ENCODE assay signal across 9 cellular contexts in the genomic region with DNA sequence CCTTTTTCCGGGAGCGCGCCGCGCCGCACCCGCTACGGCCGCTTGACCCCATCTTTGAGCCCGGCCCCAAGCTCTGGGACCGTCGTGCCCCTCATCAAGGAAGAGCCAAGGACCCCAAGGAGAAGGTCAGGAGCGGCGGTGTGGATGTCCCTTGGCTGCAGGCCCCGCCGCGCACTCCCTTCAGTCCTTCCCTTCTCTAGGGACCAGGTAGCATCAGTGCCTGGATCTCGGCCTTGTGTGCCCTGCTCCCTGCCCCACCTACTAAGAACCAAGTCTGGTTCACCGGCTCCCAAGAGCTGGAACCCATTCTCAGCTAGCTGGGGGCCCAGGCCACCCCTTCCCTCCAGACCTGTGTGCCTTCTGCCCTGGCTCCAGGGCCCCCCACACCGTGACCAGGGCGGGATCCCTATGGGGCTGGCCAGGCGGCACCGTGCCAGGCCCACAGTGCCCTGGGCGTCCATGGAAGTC.
DNase-seq lines count a peak whose midpoint lies in the region; ATAC-seq and TF ChIP-seq lines count a peak whose summit lies in the region.
"Had no signal": no experiment of that assay in that cellular context is flagged by ENCODE, and none has a peak within 500 bp of the region (broad histone marks: within the 10 kb centered on the region; RNA-seq: fewer than 3 reads in every experiment).

No MANE protein-coding gene starts in this region.

- no peak overlapping the region for H3K27ac Mint-ChIP-seq in activated T-helper 1 cell treated with anti-CD3 and anti-CD28 coated beads, Interleukin-12 subunit alpha, Interleukin-12 subunit beta, Interleukin-2, Interleukin-4 antibody, amounts not matched to agents 30 ng/mL and 10 ng/mL and 1 ng/mL, durations not matched to agents 14 hours and 24 hours and 36 hours

- no peak overlapping the region for H3K9ac ChIP-seq in SK-N-SH
- peak overlapping the region in 3 of 5 donors; percentile 20 to 67 (median 63) for H3K9ac ChIP-seq in subcutaneous abdominal adipose tissue (ENCODE audit: low read length in 5 of 5)

- WGBS in SK-N-SH (ENCODE audit: low lambda C conversion rate) = 91% methylated on average over 11 of the region's 24 CpGs

- H3F3A ChIP-seq in SK-N-SH (replicated peaks; ENCODE audit: insufficient read depth) = no peaks in the 10 kb centered on the region

- peaks cover 0 to 2% of the 10 kb centered on the region in 2 experiments; a peak in 2 of 4 replicates for H3K4me1 ChIP-seq in SK-N-SH (ENCODE audit: control insufficient read depth in 1 of 2, insufficient read depth in 2 of 2, low read depth in 1 of 2, low read length in 1 of 2)
- peaks cover 0 to 18% (median 16%) of the 10 kb centered on the region in 5 donors for H3K4me1 ChIP-seq in subcutaneous abdominal adipose tissue (ENCODE audit: control insufficient read depth in 5 of 5, insufficient read depth in 5 of 5, low read length in 5 of 5)

- intact Hi-C loops in activated T-helper 1 cell treated with anti-CD3 and anti-CD28 coated beads, Interleukin-12 subunit alpha, Interleukin-12 subunit beta, Interleukin-2, Interleukin-4 antibody, amounts not matched to agents 30 ng/mL and 10 ng/mL and 1 ng/mL, durations not matched to agents 14 hours and 24 hours and 36 hours (cut with micrococcal nuclease) = loop anchor here (1.0 to 10.0 kb wide), 6 partner anchors 161 to 811 kb away; a partner anchor contains a TSS

- TF ChIP-seq EP300 in SK-N-SH (IDR thresholded peaks at IDR 0.05; ENCODE audit: borderline replicate concordance in 1 of 2, low read depth in 1 of 2, low read length in 1 of 2) = no peak

- TF ChIP-seq RAD21 in SK-N-SH (IDR thresholded peaks at IDR 0.05; ENCODE audit: low read length) = no peak

- CTCF ChIA-PET in SK-N-SH (lab: Yijun Ruan, JAX) = interaction anchor here (0.6 to 6.0 kb wide), 47 partner anchors 8 to 814 kb away, joined by 3 to 141 read pairs (median 6); no protein-coding TSS in a partner anchor

- no peak overlapping the region for H3K4me2 ChIP-seq in SK-N-SH

- POLR2A ChIA-PET in SK-N-SH (lab: Yijun Ruan, JAX) = interaction anchor here (1.0 kb wide), 1 partner anchor 389 kb away, joined by 3 read pairs; a partner anchor contains a TSS

- no peaks in the 10 kb centered on the region for H3K9me3 Mint-ChIP-seq in activated T-helper 1 cell treated with anti-CD3 and anti-CD28 coated beads, Interleukin-12 subunit alpha, Interleukin-12 subunit beta, Interleukin-2, Interleukin-4 antibody, amounts not matched to agents 30 ng/mL and 10 ng/mL and 1 ng/mL, durations not matched to agents 14 hours and 24 hours and 36 hours

- H3K27me3 ChIP-seq in SK-N-SH (ENCODE audit: insufficient read depth) (no peaks in the 10 kb centered on the region), subcutaneous abdominal adipose tissue (ENCODE audit: control insufficient read depth in 5 of 5, insufficient read depth in 4 of 5, low read length in 5 of 5) (peaks cover 0 to 5% (median 0%) of the 10 kb centered on the region in 5 donors)

- H2AFZ ChIP-seq in SK-N-SH (ENCODE audit: low read depth) = no peak overlapping the region

- peak; percentile 23 for ATAC-seq in SK-N-SH treated with all-trans-retinoic acid at 6 μM for 48 hours

- H3K9me3 ChIP-seq in SK-N-SH = no peaks in the 10 kb centered on the region
- peaks cover 2% of the 10 kb centered on the region for H3K9me3 ChIP-seq in iPS-18c (ENCODE audit: control insufficient read depth, insufficient read depth, low read length)
- no peaks in the 10 kb centered on the region for H3K9me3 ChIP-seq in subcutaneous abdominal adipose tissue (ENCODE audit: control insufficient read depth in 5 of 5, low read length in 5 of 5)

- H3K36me3 ChIP-seq in SK-N-SH (replicated peaks in 1 of 2; ENCODE audit: control insufficient read depth in 1 of 2, insufficient read depth in 2 of 2, low read length in 1 of 2) (no peaks in the 10 kb centered on the region), subcutaneous abdominal adipose tissue (ENCODE audit: control insufficient read depth in 5 of 5, insufficient read depth in 5 of 5, low read length in 5 of 5) (no peaks in the 10 kb centered on the region)

- TF ChIP-seq CTCF in SK-N-SH (IDR thresholded peaks at IDR 0.05) = no peak

- no peak for DNase-seq in SK-N-SH
- DNase-seq in activated T-helper 1 cell treated with anti-CD3 and anti-CD28 coated beads, Interleukin-12 subunit alpha, Interleukin-12 subunit beta, Interleukin-2, Interleukin-4 antibody, amounts not matched to agents 30 ng/mL and 10 ng/mL and 1 ng/mL, durations not matched to agents 14 hours and 24 hours and 36 hours (ENCODE audit: low spot score) = no peak
- no peak for DNase-seq in inferior parietal cortex (ENCODE audit: extremely low spot score)
- DNase-seq in NCI-H2227 (lab: John Stamatoyannopoulos, UW; ENCODE audit: unreplicated experiment) = no peak
- DNase-seq in SHP77 (lab: John Stamatoyannopoulos, UW) = no peak
- DNase-seq: SIG-M5 had no signal

- no peaks in the 10 kb centered on the region for H4K20me1 ChIP-seq in SK-N-SH (ENCODE audit: insufficient read depth)

- no peaks in the 10 kb centered on the region for H3K9me2 ChIP-seq in SK-N-SH

- H3K27ac ChIP-seq in SK-N-SH (ENCODE audit: low read depth in 2 of 2, low read length in 1 of 2) = no peak overlapping the region
- H3K27ac ChIP-seq in subcutaneous abdominal adipose tissue (ENCODE audit: low read depth, low read length) = no peak overlapping the region

- H3K4me3 Mint-ChIP-seq in activated T-helper 1 cell treated with anti-CD3 and anti-CD28 coated beads, Interleukin-12 subunit alpha, Interleukin-12 subunit beta, Interleukin-2, Interleukin-4 antibody, amounts not matched to agents 30 ng/mL and 10 ng/mL and 1 ng/mL, durations not matched to agents 14 hours and 24 hours and 36 hours = peak overlapping the region; percentile 63

- H3K27me3 Mint-ChIP-seq in activated T-helper 1 cell treated with anti-CD3 and anti-CD28 coated beads, Interleukin-12 subunit alpha, Interleukin-12 subunit beta, Interleukin-2, Interleukin-4 antibody, amounts not matched to agents 30 ng/mL and 10 ng/mL and 1 ng/mL, durations not matched to agents 14 hours and 24 hours and 36 hours (ENCODE audit: insufficient read depth) = peaks cover 2% of the 10 kb centered on the region

- H3K79me2 ChIP-seq in SK-N-SH (ENCODE audit: insufficient read depth) = no peaks in the 10 kb centered on the region

- no peaks in the 10 kb centered on the region for H3K36me3 Mint-ChIP-seq in activated T-helper 1 cell treated with anti-CD3 and anti-CD28 coated beads, Interleukin-12 subunit alpha, Interleukin-12 subunit beta, Interleukin-2, Interleukin-4 antibody, amounts not matched to agents 30 ng/mL and 10 ng/mL and 1 ng/mL, durations not matched to agents 14 hours and 24 hours and 36 hours (ENCODE audit: low read depth)

- H3K4me3 ChIP-seq in SK-N-SH (ENCODE audit: low read depth in 2 of 2, low read length in 1 of 2) (no peak overlapping the region; a peak in 1 of 4 replicates), iPS-18c (ENCODE audit: insufficient read depth, low read depth, low read length) (peak overlapping the region; percentile 63), subcutaneous abdominal adipose tissue (ENCODE audit: low read depth in 1 of 5, low read length in 5 of 5) (peak overlapping the region in 4 of 5 donors; percentile 50 to 76 (median 64))

- H3K4me1 Mint-ChIP-seq in activated T-helper 1 cell treated with anti-CD3 and anti-CD28 coated beads, Interleukin-12 subunit alpha, Interleukin-12 subunit beta, Interleukin-2, Interleukin-4 antibody, amounts not matched to agents 30 ng/mL and 10 ng/mL and 1 ng/mL, durations not matched to agents 14 hours and 24 hours and 36 hours (ENCODE audit: low read depth) = peaks cover 4% of the 10 kb centered on the region

TF ChIP-seq in SK-N-SH treated with all-trans-retinoic acid at 6 μM for 48 hours, 23 proteins besides CTCF, POLR2A, EP300 and RAD21 (continues in another document):
- TF ChIP-seq SNAI2 (CRISPR knock-in tag; IDR thresholded peaks at IDR 0.05) (no peak), ISL1 (CRISPR knock-in tag; IDR thresholded peaks at IDR 0.05) (no peak), GLIS3 (CRISPR knock-in tag; IDR thresholded peaks at IDR 0.05) (no peak), PPARA (CRISPR knock-in tag; IDR thresholded peaks at IDR 0.05; ENCODE audit: borderline replicate concordance) (no peak), ZC3H10 (CRISPR knock-in tag; IDR thresholded peaks at IDR 0.05) (no peak)
- TF ChIP-seq, protein P1, sequence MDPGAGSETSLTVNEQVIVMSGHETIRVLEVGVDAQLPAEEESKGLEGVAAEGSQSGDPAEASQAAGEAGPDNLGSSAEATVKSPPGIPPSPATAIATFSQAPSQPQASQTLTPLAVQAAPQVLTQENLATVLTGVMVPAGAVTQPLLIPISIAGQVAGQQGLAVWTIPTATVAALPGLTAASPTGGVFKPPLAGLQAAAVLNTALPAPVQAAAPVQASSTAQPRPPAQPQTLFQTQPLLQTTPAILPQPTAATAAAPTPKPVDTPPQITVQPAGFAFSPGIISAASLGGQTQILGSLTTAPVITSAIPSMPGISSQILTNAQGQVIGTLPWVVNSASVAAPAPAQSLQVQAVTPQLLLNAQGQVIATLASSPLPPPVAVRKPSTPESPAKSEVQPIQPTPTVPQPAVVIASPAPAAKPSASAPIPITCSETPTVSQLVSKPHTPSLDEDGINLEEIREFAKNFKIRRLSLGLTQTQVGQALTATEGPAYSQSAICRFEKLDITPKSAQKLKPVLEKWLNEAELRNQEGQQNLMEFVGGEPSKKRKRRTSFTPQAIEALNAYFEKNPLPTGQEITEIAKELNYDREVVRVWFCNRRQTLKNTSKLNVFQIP (CRISPR knock-in tag; IDR thresholded peaks at IDR 0.05; ENCODE audit: borderline replicate concordance, low read depth) = no peak

TF ChIP-seq in SK-N-SH, 30 proteins besides CTCF, POLR2A, EP300 and RAD21 (continues in another document):
- TF ChIP-seq FOSL2 (IDR thresholded peaks at IDR 0.05; ENCODE audit: borderline replicate concordance, low read depth) (no peak), CHD2 (IDR thresholded peaks at IDR 0.05; ENCODE audit: low read length, partially characterized antibody) (no peak), MEF2A (IDR thresholded peaks at IDR 0.05; ENCODE audit: borderline replicate concordance, low read depth) (no peak)
- TF ChIP-seq, protein P2, sequence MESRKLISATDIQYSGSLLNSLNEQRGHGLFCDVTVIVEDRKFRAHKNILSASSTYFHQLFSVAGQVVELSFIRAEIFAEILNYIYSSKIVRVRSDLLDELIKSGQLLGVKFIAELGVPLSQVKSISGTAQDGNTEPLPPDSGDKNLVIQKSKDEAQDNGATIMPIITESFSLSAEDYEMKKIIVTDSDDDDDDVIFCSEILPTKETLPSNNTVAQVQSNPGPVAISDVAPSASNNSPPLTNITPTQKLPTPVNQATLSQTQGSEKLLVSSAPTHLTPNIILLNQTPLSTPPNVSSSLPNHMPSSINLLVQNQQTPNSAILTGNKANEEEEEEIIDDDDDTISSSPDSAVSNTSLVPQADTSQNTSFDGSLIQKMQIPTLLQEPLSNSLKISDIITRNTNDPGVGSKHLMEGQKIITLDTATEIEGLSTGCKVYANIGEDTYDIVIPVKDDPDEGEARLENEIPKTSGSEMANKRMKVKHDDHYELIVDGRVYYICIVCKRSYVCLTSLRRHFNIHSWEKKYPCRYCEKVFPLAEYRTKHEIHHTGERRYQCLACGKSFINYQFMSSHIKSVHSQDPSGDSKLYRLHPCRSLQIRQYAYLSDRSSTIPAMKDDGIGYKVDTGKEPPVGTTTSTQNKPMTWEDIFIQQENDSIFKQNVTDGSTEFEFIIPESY (IDR thresholded peaks at IDR 0.05; ENCODE audit: borderline replicate concordance, low read depth) = no peak

Comparison
In these comparisons a context has a peak if more than half of its experiments do, and no peak if none do; other contexts are left out.
1. H3K4me3 ChIP-seq: peak in iPS-18c (single experiment) and subcutaneous abdominal adipose tissue (4 of 5); none in SK-N-SH (0 of 2).